Comparison of ENCODE assay signal across 8 cellular contexts in the genomic region with DNA sequence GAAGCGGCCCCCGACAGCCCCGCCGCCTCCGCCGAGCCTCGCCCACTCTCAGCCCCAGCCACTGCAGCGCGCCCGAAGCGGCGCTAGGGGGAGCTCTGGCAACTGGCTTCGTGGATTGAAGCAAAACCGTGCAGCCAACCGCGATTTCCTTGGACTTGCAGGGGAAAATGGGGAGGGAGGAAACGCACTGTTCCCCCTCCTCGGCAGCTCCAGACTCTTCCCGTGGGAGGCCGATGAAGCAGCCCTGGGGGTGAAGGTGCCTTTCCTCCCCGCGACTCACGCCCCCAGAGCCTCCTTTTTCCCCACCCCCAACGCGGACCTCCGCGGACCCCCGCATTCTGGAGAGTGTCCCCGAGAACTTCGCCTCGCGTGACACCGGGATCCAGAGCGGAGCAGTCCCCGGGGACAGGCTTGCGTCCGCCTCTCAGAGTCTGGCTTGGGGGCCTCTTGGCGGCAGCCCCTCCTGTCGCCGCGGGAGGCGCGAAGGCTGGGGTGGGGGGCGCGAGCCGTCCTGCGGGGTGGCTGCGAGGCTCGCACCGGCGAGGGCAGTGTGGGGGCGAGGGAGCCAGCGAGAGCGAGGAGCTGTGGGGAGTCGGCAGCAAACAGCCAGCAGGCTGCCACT. TPM values are rescaled to one million over a fixed set of nuclear protein-coding genes. Genes with fewer than 3 reads are reported as not detected.
DNase-seq lines count a peak whose midpoint lies in the region; ATAC-seq, FAIRE-seq and TF ChIP-seq lines count a peak whose summit lies in the region.

No MANE protein-coding gene starts in this region.

- ATAC-seq in left lobe of liver (peak; percentile 55), GM18502 (IDR thresholded peaks at IDR 0.05; ENCODE audit: poor library complexity, unreplicated experiment) (no peak)

- DNase-seq in AG04449 (ENCODE audit: low read depth, low spot score) = no peak
- DNase-seq in H54 (ENCODE audit: insufficient read length, low spot score) = peak; percentile 70
- peak; percentile 79 for DNase-seq in NCI-H510A (lab: John Stamatoyannopoulos, UW)
- DNase-seq in activated CD4-positive, alpha-beta T cell treated with anti-CD3 and anti-CD28 coated beads, Interleukin-2, amount 50 U/mL, for 1 hour = peak; percentile 82
- peak; percentile 94 for DNase-seq in coronary artery (ENCODE audit: low spot score)
- peak; percentile 87 for DNase-seq in left lobe of liver (ENCODE audit: low spot score)
- DNase-seq in stimulated activated CD4-positive, alpha-beta T cell treated with anti-CD3 and anti-CD28 coated beads, Interleukin-1b, Interleukin-23, amount 100 ng/mL, for 4 hours (ENCODE audit: low read depth in 2 of 2) = peak; percentile 73 to 78

- no peak for FAIRE-seq in H54 (lab: Jason Lieb, UNC)

- POLR2A ChIA-PET in AG04449 (lab: Yijun Ruan, JAX) = interaction anchor here (0.7 to 9.1 kb wide), 22 partner anchors 8 to 523 kb away, joined by 3 to 233 read pairs (median 4); partner anchors contain the start of genes CRAT, NTMT1 and PTPA

- H3K4me3 ChIP-seq in AG04449 (ENCODE audit: low read depth, low read length) (peak overlapping the region; percentile 94), coronary artery (peak overlapping the region; percentile 96)

- TF ChIP-seq CTCF in AG04449 (IDR thresholded peaks at IDR 0.05; ENCODE audit: insufficient read depth, low read length, missing control alignments) (peak; percentile 97), coronary artery (IDR thresholded peaks at IDR 0.05) (peak; percentile 99)

- CTCF ChIA-PET in AG04449 (lab: Yijun Ruan, JAX) = interaction anchor here (0.5 to 15.2 kb wide), 52 partner anchors 8 to 451 kb away, joined by 3 to 345 read pairs (median 6); no protein-coding TSS in a partner anchor

- peak overlapping the region; percentile 88 to 98 for H3K27ac ChIP-seq in coronary artery

- 0 out of 2 replicates have a peak, but pooled peaks have one; percentile 24 for TF ChIP-seq POLR2A in H54 (IDR thresholded peaks at IDR 0.05; ENCODE audit: low read depth, low read length)

RNA-seq across cellular contexts. Expression of gene IER5L, which starts 3.8 kb away (rescaled TPM):
- total RNA-seq in left lobe of liver = 4.5 TPM
